ENCODE assay signal across 1 cellular context in the genomic region with DNA sequence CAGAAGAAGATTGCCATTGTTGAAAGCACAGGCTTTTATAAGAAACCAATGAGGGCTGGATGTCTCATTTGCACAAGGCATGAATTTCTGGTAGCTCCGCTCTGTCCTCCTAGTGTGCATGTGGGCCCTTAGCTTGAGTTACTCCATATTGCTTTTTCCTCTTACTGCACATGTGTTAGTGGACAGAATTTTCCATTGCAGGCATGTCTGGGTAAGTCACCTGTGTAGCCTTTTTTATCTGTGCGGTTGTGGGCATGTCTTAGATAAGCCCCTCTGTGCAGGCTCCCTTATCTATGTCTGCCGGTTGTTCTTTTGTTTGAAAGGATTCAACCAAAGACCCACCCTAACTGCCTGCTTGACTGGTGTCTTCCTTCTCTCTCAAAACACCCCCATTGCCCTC.
TF ChIP-seq lines count a peak whose summit lies in the region.

No MANE protein-coding gene starts in this region.

TF ChIP-seq in K562, 482 proteins besides CTCF, POLR2A, EP300 and RAD21 (continued from another document and continues in another):
- TF ChIP-seq, protein P1, sequence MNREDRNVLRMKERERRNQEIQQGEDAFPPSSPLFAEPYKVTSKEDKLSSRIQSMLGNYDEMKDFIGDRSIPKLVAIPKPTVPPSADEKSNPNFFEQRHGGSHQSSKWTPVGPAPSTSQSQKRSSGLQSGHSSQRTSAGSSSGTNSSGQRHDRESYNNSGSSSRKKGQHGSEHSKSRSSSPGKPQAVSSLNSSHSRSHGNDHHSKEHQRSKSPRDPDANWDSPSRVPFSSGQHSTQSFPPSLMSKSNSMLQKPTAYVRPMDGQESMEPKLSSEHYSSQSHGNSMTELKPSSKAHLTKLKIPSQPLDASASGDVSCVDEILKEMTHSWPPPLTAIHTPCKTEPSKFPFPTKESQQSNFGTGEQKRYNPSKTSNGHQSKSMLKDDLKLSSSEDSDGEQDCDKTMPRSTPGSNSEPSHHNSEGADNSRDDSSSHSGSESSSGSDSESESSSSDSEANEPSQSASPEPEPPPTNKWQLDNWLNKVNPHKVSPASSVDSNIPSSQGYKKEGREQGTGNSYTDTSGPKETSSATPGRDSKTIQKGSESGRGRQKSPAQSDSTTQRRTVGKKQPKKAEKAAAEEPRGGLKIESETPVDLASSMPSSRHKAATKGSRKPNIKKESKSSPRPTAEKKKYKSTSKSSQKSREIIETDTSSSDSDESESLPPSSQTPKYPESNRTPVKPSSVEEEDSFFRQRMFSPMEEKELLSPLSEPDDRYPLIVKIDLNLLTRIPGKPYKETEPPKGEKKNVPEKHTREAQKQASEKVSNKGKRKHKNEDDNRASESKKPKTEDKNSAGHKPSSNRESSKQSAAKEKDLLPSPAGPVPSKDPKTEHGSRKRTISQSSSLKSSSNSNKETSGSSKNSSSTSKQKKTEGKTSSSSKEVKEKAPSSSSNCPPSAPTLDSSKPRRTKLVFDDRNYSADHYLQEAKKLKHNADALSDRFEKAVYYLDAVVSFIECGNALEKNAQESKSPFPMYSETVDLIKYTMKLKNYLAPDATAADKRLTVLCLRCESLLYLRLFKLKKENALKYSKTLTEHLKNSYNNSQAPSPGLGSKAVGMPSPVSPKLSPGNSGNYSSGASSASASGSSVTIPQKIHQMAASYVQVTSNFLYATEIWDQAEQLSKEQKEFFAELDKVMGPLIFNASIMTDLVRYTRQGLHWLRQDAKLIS (CRISPR knock-in tag; IDR thresholded peaks at IDR 0.05): 0 out of 2 replicates have a peak, but pooled peaks have one; percentile 38
- TF ChIP-seq, protein P2, sequence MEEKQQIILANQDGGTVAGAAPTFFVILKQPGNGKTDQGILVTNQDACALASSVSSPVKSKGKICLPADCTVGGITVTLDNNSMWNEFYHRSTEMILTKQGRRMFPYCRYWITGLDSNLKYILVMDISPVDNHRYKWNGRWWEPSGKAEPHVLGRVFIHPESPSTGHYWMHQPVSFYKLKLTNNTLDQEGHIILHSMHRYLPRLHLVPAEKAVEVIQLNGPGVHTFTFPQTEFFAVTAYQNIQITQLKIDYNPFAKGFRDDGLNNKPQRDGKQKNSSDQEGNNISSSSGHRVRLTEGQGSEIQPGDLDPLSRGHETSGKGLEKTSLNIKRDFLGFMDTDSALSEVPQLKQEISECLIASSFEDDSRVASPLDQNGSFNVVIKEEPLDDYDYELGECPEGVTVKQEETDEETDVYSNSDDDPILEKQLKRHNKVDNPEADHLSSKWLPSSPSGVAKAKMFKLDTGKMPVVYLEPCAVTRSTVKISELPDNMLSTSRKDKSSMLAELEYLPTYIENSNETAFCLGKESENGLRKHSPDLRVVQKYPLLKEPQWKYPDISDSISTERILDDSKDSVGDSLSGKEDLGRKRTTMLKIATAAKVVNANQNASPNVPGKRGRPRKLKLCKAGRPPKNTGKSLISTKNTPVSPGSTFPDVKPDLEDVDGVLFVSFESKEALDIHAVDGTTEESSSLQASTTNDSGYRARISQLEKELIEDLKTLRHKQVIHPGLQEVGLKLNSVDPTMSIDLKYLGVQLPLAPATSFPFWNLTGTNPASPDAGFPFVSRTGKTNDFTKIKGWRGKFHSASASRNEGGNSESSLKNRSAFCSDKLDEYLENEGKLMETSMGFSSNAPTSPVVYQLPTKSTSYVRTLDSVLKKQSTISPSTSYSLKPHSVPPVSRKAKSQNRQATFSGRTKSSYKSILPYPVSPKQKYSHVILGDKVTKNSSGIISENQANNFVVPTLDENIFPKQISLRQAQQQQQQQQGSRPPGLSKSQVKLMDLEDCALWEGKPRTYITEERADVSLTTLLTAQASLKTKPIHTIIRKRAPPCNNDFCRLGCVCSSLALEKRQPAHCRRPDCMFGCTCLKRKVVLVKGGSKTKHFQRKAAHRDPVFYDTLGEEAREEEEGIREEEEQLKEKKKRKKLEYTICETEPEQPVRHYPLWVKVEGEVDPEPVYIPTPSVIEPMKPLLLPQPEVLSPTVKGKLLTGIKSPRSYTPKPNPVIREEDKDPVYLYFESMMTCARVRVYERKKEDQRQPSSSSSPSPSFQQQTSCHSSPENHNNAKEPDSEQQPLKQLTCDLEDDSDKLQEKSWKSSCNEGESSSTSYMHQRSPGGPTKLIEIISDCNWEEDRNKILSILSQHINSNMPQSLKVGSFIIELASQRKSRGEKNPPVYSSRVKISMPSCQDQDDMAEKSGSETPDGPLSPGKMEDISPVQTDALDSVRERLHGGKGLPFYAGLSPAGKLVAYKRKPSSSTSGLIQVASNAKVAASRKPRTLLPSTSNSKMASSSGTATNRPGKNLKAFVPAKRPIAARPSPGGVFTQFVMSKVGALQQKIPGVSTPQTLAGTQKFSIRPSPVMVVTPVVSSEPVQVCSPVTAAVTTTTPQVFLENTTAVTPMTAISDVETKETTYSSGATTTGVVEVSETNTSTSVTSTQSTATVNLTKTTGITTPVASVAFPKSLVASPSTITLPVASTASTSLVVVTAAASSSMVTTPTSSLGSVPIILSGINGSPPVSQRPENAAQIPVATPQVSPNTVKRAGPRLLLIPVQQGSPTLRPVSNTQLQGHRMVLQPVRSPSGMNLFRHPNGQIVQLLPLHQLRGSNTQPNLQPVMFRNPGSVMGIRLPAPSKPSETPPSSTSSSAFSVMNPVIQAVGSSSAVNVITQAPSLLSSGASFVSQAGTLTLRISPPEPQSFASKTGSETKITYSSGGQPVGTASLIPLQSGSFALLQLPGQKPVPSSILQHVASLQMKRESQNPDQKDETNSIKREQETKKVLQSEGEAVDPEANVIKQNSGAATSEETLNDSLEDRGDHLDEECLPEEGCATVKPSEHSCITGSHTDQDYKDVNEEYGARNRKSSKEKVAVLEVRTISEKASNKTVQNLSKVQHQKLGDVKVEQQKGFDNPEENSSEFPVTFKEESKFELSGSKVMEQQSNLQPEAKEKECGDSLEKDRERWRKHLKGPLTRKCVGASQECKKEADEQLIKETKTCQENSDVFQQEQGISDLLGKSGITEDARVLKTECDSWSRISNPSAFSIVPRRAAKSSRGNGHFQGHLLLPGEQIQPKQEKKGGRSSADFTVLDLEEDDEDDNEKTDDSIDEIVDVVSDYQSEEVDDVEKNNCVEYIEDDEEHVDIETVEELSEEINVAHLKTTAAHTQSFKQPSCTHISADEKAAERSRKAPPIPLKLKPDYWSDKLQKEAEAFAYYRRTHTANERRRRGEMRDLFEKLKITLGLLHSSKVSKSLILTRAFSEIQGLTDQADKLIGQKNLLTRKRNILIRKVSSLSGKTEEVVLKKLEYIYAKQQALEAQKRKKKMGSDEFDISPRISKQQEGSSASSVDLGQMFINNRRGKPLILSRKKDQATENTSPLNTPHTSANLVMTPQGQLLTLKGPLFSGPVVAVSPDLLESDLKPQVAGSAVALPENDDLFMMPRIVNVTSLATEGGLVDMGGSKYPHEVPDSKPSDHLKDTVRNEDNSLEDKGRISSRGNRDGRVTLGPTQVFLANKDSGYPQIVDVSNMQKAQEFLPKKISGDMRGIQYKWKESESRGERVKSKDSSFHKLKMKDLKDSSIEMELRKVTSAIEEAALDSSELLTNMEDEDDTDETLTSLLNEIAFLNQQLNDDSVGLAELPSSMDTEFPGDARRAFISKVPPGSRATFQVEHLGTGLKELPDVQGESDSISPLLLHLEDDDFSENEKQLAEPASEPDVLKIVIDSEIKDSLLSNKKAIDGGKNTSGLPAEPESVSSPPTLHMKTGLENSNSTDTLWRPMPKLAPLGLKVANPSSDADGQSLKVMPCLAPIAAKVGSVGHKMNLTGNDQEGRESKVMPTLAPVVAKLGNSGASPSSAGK (IDR thresholded peaks at IDR 0.05): peak; percentile 81
- TF ChIP-seq COPS2 (conservative IDR thresholded peaks at IDR 0.05) (no peak), ZNF253 (CRISPR knock-in tag; conservative IDR thresholded peaks at IDR 0.05) (peak; percentile 80), CHD4 (IDR thresholded peaks at IDR 0.05; ENCODE audit: insufficient read depth, insufficient replicate concordance, low read depth, low read length, poor library complexity, severe bottlenecking) (no peak), ZNF347 (CRISPR knock-in tag; IDR thresholded peaks at IDR 0.05; ENCODE audit: low read depth) (peak; percentile 81; the same call in 1 of the 2 replicates), ZNF184 (CRISPR knock-in tag; IDR thresholded peaks at IDR 0.05) (no peak), ADNP (tag; IDR thresholded peaks at IDR 0.05) (peak; percentile 59; the same call in 1 of the 2 replicates), PHB (CRISPR knock-in tag; IDR thresholded peaks at IDR 0.05) (no peak), SAFB (IDR thresholded peaks at IDR 0.05; ENCODE audit: borderline replicate concordance, low read depth, low read length) (no peak), MTA2 (IDR thresholded peaks at IDR 0.05; ENCODE audit: low read depth) (peak; percentile 81), SRSF1 (IDR thresholded peaks at IDR 0.05; ENCODE audit: low read depth, low read length) (no peak), DACH1 (IDR thresholded peaks at IDR 0.05; ENCODE audit: partially characterized antibody) (no peak), CREBBP (IDR thresholded peaks at IDR 0.05; ENCODE audit: low read depth, low read length) (no peak), ZNF696 (CRISPR knock-in tag; conservative IDR thresholded peaks at IDR 0.05) (peak; percentile 89), ZNF586 (CRISPR knock-in tag; conservative IDR thresholded peaks at IDR 0.05) (peak; percentile 97), JUNB (CRISPR knock-in tag; conservative IDR thresholded peaks at IDR 0.05) (no peak; the same call in 1 of the 2 replicates), ZEB2 (IDR thresholded peaks at IDR 0.05) (peak; percentile 91), SRSF7 (optimal IDR thresholded peaks at IDR 0.05; ENCODE audit: low read depth, low read length) (no peak), DMBX1 (CRISPR knock-in tag; IDR thresholded peaks at IDR 0.05; ENCODE audit: borderline replicate concordance) (peak; percentile 100)
- TF ChIP-seq, protein P3, sequence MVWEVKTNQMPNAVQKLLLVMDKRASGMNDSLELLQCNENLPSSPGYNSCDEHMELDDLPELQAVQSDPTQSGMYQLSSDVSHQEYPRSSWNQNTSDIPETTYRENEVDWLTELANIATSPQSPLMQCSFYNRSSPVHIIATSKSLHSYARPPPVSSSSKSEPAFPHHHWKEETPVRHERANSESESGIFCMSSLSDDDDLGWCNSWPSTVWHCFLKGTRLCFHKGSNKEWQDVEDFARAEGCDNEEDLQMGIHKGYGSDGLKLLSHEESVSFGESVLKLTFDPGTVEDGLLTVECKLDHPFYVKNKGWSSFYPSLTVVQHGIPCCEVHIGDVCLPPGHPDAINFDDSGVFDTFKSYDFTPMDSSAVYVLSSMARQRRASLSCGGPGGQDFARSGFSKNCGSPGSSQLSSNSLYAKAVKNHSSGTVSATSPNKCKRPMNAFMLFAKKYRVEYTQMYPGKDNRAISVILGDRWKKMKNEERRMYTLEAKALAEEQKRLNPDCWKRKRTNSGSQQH (CRISPR knock-in tag; IDR thresholded peaks at IDR 0.05): 0 out of 2 replicates have a peak, but pooled peaks have one; percentile 56
- TF ChIP-seq, protein P4, sequence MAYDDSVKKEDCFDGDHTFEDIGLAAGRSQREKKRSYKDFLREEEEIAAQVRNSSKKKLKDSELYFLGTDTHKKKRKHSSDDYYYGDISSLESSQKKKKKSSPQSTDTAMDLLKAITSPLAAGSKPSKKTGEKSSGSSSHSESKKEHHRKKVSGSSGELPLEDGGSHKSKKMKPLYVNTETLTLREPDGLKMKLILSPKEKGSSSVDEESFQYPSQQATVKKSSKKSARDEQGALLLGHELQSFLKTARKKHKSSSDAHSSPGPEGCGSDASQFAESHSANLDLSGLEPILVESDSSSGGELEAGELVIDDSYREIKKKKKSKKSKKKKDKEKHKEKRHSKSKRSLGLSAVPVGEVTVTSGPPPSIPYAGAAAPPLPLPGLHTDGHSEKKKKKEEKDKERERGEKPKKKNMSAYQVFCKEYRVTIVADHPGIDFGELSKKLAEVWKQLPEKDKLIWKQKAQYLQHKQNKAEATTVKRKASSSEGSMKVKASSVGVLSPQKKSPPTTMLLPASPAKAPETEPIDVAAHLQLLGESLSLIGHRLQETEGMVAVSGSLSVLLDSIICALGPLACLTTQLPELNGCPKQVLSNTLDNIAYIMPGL (CRISPR knock-in tag; IDR thresholded peaks at IDR 0.05): no peak
- TF ChIP-seq, protein P5, sequence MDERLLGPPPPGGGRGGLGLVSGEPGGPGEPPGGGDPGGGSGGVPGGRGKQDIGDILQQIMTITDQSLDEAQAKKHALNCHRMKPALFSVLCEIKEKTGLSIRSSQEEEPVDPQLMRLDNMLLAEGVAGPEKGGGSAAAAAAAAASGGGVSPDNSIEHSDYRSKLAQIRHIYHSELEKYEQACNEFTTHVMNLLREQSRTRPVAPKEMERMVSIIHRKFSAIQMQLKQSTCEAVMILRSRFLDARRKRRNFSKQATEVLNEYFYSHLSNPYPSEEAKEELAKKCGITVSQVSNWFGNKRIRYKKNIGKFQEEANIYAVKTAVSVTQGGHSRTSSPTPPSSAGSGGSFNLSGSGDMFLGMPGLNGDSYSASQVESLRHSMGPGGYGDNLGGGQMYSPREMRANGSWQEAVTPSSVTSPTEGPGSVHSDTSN (CRISPR knock-in tag; IDR thresholded peaks at IDR 0.05; ENCODE audit: low read depth): no peak
- TF ChIP-seq, protein P5 (tag; conservative IDR thresholded peaks at IDR 0.05; ENCODE audit: low read depth): peak; percentile 68
